Comparison of ENCODE assay signal across 1 cellular context in the genomic region with DNA sequence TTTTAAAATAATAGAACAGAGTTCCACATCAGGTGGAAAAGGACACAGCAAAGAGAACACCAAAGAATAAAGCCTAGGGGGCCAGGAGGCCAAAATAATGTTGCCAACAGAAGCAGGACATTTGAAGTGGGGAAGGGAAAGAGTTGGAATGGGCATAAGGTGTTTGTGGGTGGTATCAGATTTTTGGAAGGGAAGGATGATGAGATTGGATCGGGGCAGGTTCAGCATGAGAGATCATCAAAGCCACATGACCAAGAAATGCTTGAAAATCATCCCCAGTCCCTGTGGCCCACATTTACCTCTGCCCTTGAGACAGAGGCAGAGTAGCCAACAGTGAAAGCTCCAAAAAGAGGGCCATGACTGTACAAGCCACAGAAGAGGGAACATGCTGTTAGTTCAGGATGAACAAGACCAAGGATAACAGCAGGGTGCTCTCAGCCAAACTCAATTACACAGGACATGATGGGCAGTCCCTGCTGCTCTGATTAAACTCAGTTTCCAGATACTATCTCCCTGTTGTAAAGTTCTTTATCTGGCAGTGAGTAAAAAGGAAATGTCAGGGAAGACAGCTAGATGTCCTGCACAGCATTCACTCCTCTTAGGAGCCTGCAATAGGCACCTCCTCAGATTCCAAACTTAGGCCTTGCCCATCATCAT.
TF ChIP-seq lines count a peak whose summit lies in the region.

No MANE protein-coding gene starts in this region.

TF ChIP-seq in SK-N-SH, 30 proteins besides CTCF, POLR2A, EP300 and RAD21 (continued from another document):
- TF ChIP-seq, protein P1, sequence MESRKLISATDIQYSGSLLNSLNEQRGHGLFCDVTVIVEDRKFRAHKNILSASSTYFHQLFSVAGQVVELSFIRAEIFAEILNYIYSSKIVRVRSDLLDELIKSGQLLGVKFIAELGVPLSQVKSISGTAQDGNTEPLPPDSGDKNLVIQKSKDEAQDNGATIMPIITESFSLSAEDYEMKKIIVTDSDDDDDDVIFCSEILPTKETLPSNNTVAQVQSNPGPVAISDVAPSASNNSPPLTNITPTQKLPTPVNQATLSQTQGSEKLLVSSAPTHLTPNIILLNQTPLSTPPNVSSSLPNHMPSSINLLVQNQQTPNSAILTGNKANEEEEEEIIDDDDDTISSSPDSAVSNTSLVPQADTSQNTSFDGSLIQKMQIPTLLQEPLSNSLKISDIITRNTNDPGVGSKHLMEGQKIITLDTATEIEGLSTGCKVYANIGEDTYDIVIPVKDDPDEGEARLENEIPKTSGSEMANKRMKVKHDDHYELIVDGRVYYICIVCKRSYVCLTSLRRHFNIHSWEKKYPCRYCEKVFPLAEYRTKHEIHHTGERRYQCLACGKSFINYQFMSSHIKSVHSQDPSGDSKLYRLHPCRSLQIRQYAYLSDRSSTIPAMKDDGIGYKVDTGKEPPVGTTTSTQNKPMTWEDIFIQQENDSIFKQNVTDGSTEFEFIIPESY (IDR thresholded peaks at IDR 0.05; ENCODE audit: borderline replicate concordance, low read depth), result no peak
- no peak for TF ChIP-seq YY1 (IDR thresholded peaks at IDR 0.05; ENCODE audit: low read depth)
TF ChIP-seq in SK-N-SH: peak in this region for 1.
